Comparison of ENCODE assay signal across 30 cellular contexts in genomic region chr11:43549624-43550023, GRCh38.
"Had no signal": no experiment of that assay in that cellular context is flagged by ENCODE, and none has a peak within 500 bp of the region (broad histone marks: within the 10 kb centered on the region; RNA-seq: fewer than 3 reads in every experiment).

No MANE protein-coding gene starts in this region.

- H3K27me3 ChIP-seq: pancreas had no signal

- H3K4me2 ChIP-seq: hepatocyte had no signal

- H3K27ac ChIP-seq: heart right ventricle, hepatocyte, lower lobe of right lung, pancreas, prostate gland, skin epidermis, stomach, thoracic aorta, tibial artery, upper lobe of right lung had no signal

- H3K9me3 ChIP-seq: heart right ventricle, lower lobe of right lung, pancreas, prostate gland, stomach, thoracic aorta, tibial artery, upper lobe of right lung had no signal

- H3K36me3 ChIP-seq: heart right ventricle, lower lobe of right lung, pancreas, prostate gland, stomach, thoracic aorta, tibial artery, upper lobe of right lung had no signal

- H3K4me1 ChIP-seq: pancreas, prostate gland had no signal

- H2AFZ ChIP-seq: hepatocyte had no signal

- ATAC-seq: heart right ventricle; left cardiac atrium; left lobe of liver; left ventricle myocardium superior; lower lobe of right lung; natural killer cell; pancreas; right cardiac atrium; sciatic nerve; stimulated activated naive B cell treated with anti-CD40 and anti-IgM and Interleukin-4, amounts not matched to agents 10 μg/mL and 1 μg/mL and 100 μg/mL, for 72 hours; stimulated activated naive CD8-positive, alpha-beta T cell treated with anti-CD3 and anti-CD28 coated beads, Interleukin-15, Interleukin-2, amounts not matched to agents 100 U/mL and 50 U/mL, for 24 hours; upper lobe of right lung had no signal

- H3K4me3 ChIP-seq: heart right ventricle, hepatocyte, lower lobe of right lung, pancreas, prostate gland, skin epidermis, stomach, thoracic aorta, tibial artery, upper lobe of right lung had no signal

- DNase-seq: heart right ventricle; kidney glomerular epithelial cell; left cardiac atrium; left ventricle myocardium superior; lower lobe of right lung; mammary epithelial cell; mesenchymal stem cell; naive B cell; natural killer cell; nephron progenitor cell; nucleus accumbens; pancreas; retina; right cardiac atrium; stimulated activated CD4-positive, alpha-beta T cell treated with anti-CD3 and anti-CD28 coated beads, Interleukin-12 subunit alpha, Interleukin-12 subunit beta, amount 100 ng/mL, for 4 hours; stimulated activated CD4-positive, alpha-beta T cell treated with anti-CD3 and anti-CD28 coated beads, Interleukin-15, amount 100 ng/mL, for 24 hours; stimulated activated CD4-positive, alpha-beta T cell treated with anti-CD3 and anti-CD28 coated beads, Interleukin-2, amount 100 ng/mL, for 24 hours; stimulated activated CD4-positive, alpha-beta T cell treated with anti-CD3 and anti-CD28 coated beads, Interleukin-4, amount 100 ng/mL, for 1 hour; stimulated activated naive B cell treated with anti-CD40 and anti-IgM and Interleukin-4, amounts not matched to agents 10 μg/mL and 1 μg/mL and 100 μg/mL, for 72 hours; stimulated activated naive CD8-positive, alpha-beta T cell treated with anti-CD3 and anti-CD28 coated beads, Interleukin-15, Interleukin-2, amounts not matched to agents 100 U/mL and 50 U/mL, for 24 hours; stomach; tibial artery; trophoblast cell; upper lobe of right lung had no signal
